In the genomic region with DNA sequence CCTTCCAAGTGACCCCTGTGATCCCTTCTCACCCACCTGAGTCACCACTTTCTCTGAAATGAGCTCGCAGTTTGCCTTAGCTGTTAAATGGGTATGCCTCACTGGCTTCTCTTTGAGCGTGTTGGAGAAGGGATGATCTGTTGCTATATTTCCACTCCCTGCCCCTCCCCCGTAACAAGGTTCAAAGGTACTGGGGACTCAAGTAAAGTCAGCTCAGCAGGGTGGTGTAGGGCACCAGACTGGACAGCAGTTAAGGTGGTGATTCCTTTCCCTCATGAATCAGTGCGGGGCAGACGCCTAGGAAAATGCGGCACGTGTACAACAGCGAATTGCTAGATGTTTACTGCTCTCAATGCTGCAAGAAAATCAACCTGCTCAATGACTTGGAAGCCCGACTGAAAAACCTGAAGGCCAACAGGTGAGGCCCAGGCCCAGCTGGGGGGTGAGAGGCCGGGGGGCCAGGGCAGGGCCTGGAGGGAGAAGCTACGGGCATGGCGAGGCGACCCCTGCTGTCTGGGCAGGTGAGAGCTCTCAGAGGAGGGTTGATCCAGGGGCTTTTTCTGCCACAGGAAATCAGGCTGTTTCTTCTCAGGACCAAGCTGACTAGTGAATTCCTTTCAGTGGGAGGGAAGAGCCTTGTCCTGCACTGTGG, we compare ENCODE assay signal across 19 cellular contexts.
"Had no signal": no experiment of that assay in that cellular context is flagged by ENCODE, and none has a peak within 500 bp of the region (broad histone marks: within the 10 kb centered on the region; RNA-seq: fewer than 3 reads in every experiment).

No MANE protein-coding gene starts in this region.

- H3K27me3 Mint-ChIP-seq: activated CD8-positive, alpha-beta memory T cell treated with anti-CD3 and anti-CD28 coated beads, Interleukin-2, amount 10 ng/mL, durations not matched to agents 7 days and 5 days; central memory CD8-positive, alpha-beta T cell; type B pancreatic cell had no signal

- H3K4me1 ChIP-seq: prostate gland had no signal

- H3K4me1 Mint-ChIP-seq: central memory CD8-positive, alpha-beta T cell; nephron had no signal

- H3K4me3 ChIP-seq: prostate gland, testis had no signal

- DNase-seq: activated CD4-positive, alpha-beta T cell treated with anti-CD3 and anti-CD28 coated beads for 1 hour; activated CD4-positive, alpha-beta T cell treated with anti-CD3 and anti-CD28 coated beads, Interleukin-2, amount 50 U/mL, for 4 hours; activated CD8-positive, alpha-beta memory T cell treated with anti-CD3 and anti-CD28 coated beads, Interleukin-2, amount 10 ng/mL, durations not matched to agents 7 days and 5 days; activated naive CD4-positive, alpha-beta T cell treated with anti-CD3 and anti-CD28 coated beads for 36 hours; aorta; brain microvascular endothelial cell; cortex of kidney; effector CD4-positive, alpha-beta T cell; islet precursor cell; mammary epithelial cell; stimulated activated CD4-positive, alpha-beta T cell treated with anti-CD3 and anti-CD28 coated beads, Interleukin-15, amount 100 ng/mL, for 24 hours; stimulated activated CD4-positive, alpha-beta T cell treated with anti-CD3 and anti-CD28 coated beads, Interleukin-4, amount 100 ng/mL, for 1 hour; testis; WERI-Rb-1 had no signal

- H3K27ac ChIP-seq: brain microvascular endothelial cell, prostate gland, testis, WERI-Rb-1 had no signal

- H3K4me3 Mint-ChIP-seq: activated CD8-positive, alpha-beta memory T cell treated with anti-CD3 and anti-CD28 coated beads, Interleukin-2, amount 10 ng/mL, durations not matched to agents 7 days and 5 days; activated naive CD4-positive, alpha-beta T cell treated with anti-CD3 and anti-CD28 coated beads for 36 hours; central memory CD8-positive, alpha-beta T cell; nephron; type B pancreatic cell had no signal

- H3K9me3 ChIP-seq: prostate gland, testis had no signal

- H3K27me3 ChIP-seq: brain microvascular endothelial cell, testis had no signal

- H3K36me3 ChIP-seq: brain microvascular endothelial cell, prostate gland had no signal

- H3K27ac Mint-ChIP-seq: activated CD8-positive, alpha-beta memory T cell treated with anti-CD3 and anti-CD28 coated beads, Interleukin-2, amount 10 ng/mL, durations not matched to agents 7 days and 5 days; activated naive CD4-positive, alpha-beta T cell treated with anti-CD3 and anti-CD28 coated beads for 36 hours; activated T-helper 2 cell treated with anti-CD3 and anti-CD28 coated beads, Interferon-gamma antibody, Interleukin-2, Interleukin-4, amounts not matched to agents 10 μg/mL and 5 μg/mL and 100 μg/mL, durations not matched to agents 14 hours and 24 hours and 36 hours; nephron; type B pancreatic cell had no signal

- H3K9me3 Mint-ChIP-seq: activated naive CD4-positive, alpha-beta T cell treated with anti-CD3 and anti-CD28 coated beads for 36 hours; activated T-helper 2 cell treated with anti-CD3 and anti-CD28 coated beads, Interferon-gamma antibody, Interleukin-2, Interleukin-4, amounts not matched to agents 10 μg/mL and 5 μg/mL and 100 μg/mL, durations not matched to agents 14 hours and 24 hours and 36 hours; central memory CD8-positive, alpha-beta T cell; nephron; type B pancreatic cell had no signal
